Comparison of ENCODE assay signal across 8 cellular contexts in the genomic region with DNA sequence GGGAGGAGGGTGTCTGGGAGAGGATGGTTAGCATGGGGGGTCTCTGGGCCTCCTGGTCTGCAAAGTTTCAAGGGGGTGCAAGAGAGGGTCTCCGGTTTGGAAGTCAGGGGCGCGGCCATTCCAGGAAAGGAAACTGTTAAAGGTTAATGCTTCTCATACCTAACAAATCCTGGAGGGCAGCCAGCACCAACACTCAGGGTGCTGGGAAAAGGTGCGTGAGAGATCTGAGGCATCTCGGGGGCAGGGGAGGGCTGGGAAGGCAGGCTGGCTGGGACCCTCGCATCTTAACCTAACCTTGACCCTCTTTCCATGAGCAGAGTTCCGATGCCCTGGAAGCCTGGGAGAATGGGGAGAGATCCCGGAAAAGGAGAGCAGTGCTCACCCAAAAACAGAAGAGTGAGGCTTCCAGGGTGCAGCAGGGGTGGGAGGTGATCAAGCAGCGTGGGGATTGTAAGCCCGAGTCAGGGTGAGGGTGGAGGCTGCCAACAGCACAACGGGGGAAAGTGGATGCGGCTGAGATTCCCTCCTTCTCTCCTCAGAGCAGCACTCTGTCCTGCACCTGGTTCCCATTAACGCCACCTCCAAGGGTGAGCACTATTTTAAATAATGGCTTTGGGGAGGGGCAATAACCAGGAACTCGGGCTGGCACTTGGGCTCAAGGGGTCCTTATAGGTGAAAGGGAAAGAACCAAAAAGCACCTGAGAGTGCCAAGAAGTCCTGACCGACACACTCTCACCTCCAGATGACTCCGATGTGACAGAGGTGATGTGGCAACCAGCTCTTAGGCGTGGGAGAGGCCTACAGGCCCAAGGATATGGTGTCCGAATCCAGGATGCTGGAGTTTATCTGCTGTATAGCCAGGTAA. TPM values are rescaled to one million over a fixed set of nuclear protein-coding genes. Genes with fewer than 3 reads are reported as not detected.
DNase-seq lines count a peak whose midpoint lies in the region; ATAC-seq and TF ChIP-seq lines count a peak whose summit lies in the region.

No MANE protein-coding gene starts in this region.

- H3K56ac ChIP-seq in IMR-90 (ENCODE audit: extremely low read depth, insufficient read depth, low read length): no peak overlapping the region

- H2BK15ac ChIP-seq in IMR-90 (ENCODE audit: low read depth, low read length): no peak overlapping the region

- no peak overlapping the region for H2BK120ac ChIP-seq in IMR-90 (ENCODE audit: low read depth, low read length)

- peaks cover 40% of the 10 kb centered on the region for H3K4me1 Mint-ChIP-seq in central memory CD8-positive, alpha-beta T cell
- H3K4me1 Mint-ChIP-seq in naive thymus-derived CD4-positive, alpha-beta T cell: peaks cover 46 to 68% (median 58%) of the 10 kb centered on the region in 7 donors

- no peak overlapping the region for H2AFZ ChIP-seq in ACC112 (ENCODE audit: low read length, unreplicated experiment)
- H2AFZ ChIP-seq in IMR-90 (replicated peaks; ENCODE audit: low read length, poor library complexity): peak overlapping the region; percentile 99

- TF ChIP-seq POLR2A in IMR-90 (IDR thresholded peaks at IDR 0.05; ENCODE audit: low read depth, low read length): no peak

- H3K79me2 ChIP-seq in ACC112 (ENCODE audit: control insufficient read depth, insufficient read depth, low read length, unreplicated experiment): peaks cover 37% of the 10 kb centered on the region

- peaks cover 13 to 19% of the 10 kb centered on the region in 2 experiments for H3K79me1 ChIP-seq in IMR-90 (ENCODE audit: low read depth in 1 of 2, low read length in 2 of 2)

- no peak for DNase-seq in IMR-90
- no peak for DNase-seq in central memory CD8-positive, alpha-beta T cell (ENCODE audit: low spot score in 2 of 2)
- DNase-seq in naive thymus-derived CD4-positive, alpha-beta T cell: peak in 1 of 9 donors; percentile 6
- no peak for DNase-seq in kidney glomerular epithelial cell (lab: John Stamatoyannopoulos, UW)
- no peak for DNase-seq in AML-193 (lab: John Stamatoyannopoulos, UW)
- DNase-seq in HEK293T (ENCODE audit: extremely low spot score): no peak
- DNase-seq in dermis blood vessel endothelial cell: no peak

- no peaks in the 10 kb centered on the region for H3K9me3 Mint-ChIP-seq in central memory CD8-positive, alpha-beta T cell
- H3K9me3 Mint-ChIP-seq in naive thymus-derived CD4-positive, alpha-beta T cell: no peaks in the 10 kb centered on the region

- no peak overlapping the region for H3K4me2 ChIP-seq in IMR-90 (ENCODE audit: low read depth, low read length)

- peak overlapping the region; percentile 27; the same call in 1 of the 2 replicates for H2AK5ac ChIP-seq in IMR-90 (ENCODE audit: low read depth, low read length)

- H3K36me3 Mint-ChIP-seq in central memory CD8-positive, alpha-beta T cell (ENCODE audit: insufficient read depth): peaks cover 22% of the 10 kb centered on the region
- peaks cover 0 to 31% (median 10%) of the 10 kb centered on the region in 5 donors for H3K36me3 Mint-ChIP-seq in naive thymus-derived CD4-positive, alpha-beta T cell

- peaks cover 45% of the 10 kb centered on the region for H3K4me1 ChIP-seq in ACC112 (ENCODE audit: control insufficient read depth, insufficient read depth, low read length, unreplicated experiment)
- peaks cover 9% of the 10 kb centered on the region for H3K4me1 ChIP-seq in IMR-90 (ENCODE audit: control insufficient read depth, insufficient read depth, low read length)
- H3K4me1 ChIP-seq in naive thymus-derived CD4-positive, alpha-beta T cell (ENCODE audit: control insufficient read depth in 2 of 2, insufficient read depth in 2 of 2, low read length in 2 of 2): peaks cover 17 to 64% of the 10 kb centered on the region in 2 donors

- no peaks in the 10 kb centered on the region for H4K20me1 ChIP-seq in IMR-90 (ENCODE audit: insufficient read depth, low read length)

- no peak for TF ChIP-seq CTCF in IMR-90 (conservative IDR thresholded peaks at IDR 0.05; ENCODE audit: low read depth, low read length)

- POLR2A ChIA-PET in IMR-90 (lab: Charles Lee; ENCODE audit: unreplicated experiment): no interaction called here
- POLR2A ChIA-PET in naive thymus-derived CD4-positive, alpha-beta T cell (lab: Charles Lee): interaction anchor here (0.6 to 3.9 kb wide), 18 partner anchors 12 to 345 kb away, joined by 3 to 45 read pairs (median 8); partner anchors contain the start of genes FXR2, MPDU1, POLR2A and SOX15
- POLR2A ChIA-PET in HEK293T (lab: Yijun Ruan, JAX): interaction anchor here (1.0 to 3.0 kb wide), 24 partner anchors 8 to 278 kb away, joined by 3 to 25 read pairs (median 6); partner anchors contain the start of genes FXR2, MPDU1, SLC2A4 and TMEM256

- CTCF ChIA-PET in IMR-90 (lab: Yijun Ruan, JAX) (interaction anchor here (1.0 to 2.8 kb wide), 8 partner anchors 10 to 204 kb away, joined by 3 to 24 read pairs (median 6); partner anchors contain the start of genes MPDU1 and TMEM95), HEK293T (lab: Yijun Ruan, JAX) (interaction anchor here (0.8 to 2.5 kb wide), 14 partner anchors 7 to 215 kb away, joined by 3 to 43 read pairs (median 6); partner anchors contain the start of genes FGF11 and TNFSF12)
- CTCF ChIA-PET in naive thymus-derived CD4-positive, alpha-beta T cell (lab: Charles Lee): interaction anchor here (1.0 to 6.1 kb wide), 19 partner anchors 7 to 224 kb away, joined by 3 to 86 read pairs (median 11); partner anchors contain the start of genes MPDU1, TNFSF12, TP53 and WRAP53

- no peak overlapping the region for H4K5ac ChIP-seq in IMR-90 (ENCODE audit: low read depth, low read length)

- H3K18ac ChIP-seq in IMR-90 (ENCODE audit: low read depth, low read length): no peak overlapping the region

- H3K9me3 ChIP-seq in IMR-90 (ENCODE audit: control insufficient read depth, insufficient read depth, low read length): no peaks in the 10 kb centered on the region
- no peaks in the 10 kb centered on the region for H3K9me3 ChIP-seq in naive thymus-derived CD4-positive, alpha-beta T cell (ENCODE audit: control insufficient read depth in 2 of 3, low read length in 3 of 3)

- H3K9me1 ChIP-seq in IMR-90 (ENCODE audit: insufficient read depth, low read length): no peaks in the 10 kb centered on the region

- H3K27ac Mint-ChIP-seq in central memory CD8-positive, alpha-beta T cell (ENCODE audit: low read depth): peak overlapping the region; percentile 32
- peak overlapping the region; percentile 49 to 100 (median 95) for H3K27ac Mint-ChIP-seq in naive thymus-derived CD4-positive, alpha-beta T cell

- no peak overlapping the region for H3K23ac ChIP-seq in IMR-90 (ENCODE audit: low read depth, low read length)

- H2BK20ac ChIP-seq in IMR-90 (ENCODE audit: low read depth, low read length): no peak overlapping the region

- peak overlapping the region; percentile 57 for H2AK9ac ChIP-seq in IMR-90 (replicated peaks; ENCODE audit: low read depth, low read length, poor library complexity)

- H3K4ac ChIP-seq in IMR-90 (ENCODE audit: low read depth, low read length): no peak overlapping the region

- H4K91ac ChIP-seq in IMR-90 (ENCODE audit: insufficient read depth, low read depth, low read length): no peak overlapping the region

- in situ Hi-C loops in IMR-90 (cut with MboI; ENCODE audit: low sequenced_read_pairs): loop anchor here (10.0 kb wide), 1 partner anchor 205 kb away; the partner anchor contains the start of genes KCTD11 and TMEM95

- TF ChIP-seq RAD21 in IMR-90 (IDR thresholded peaks at IDR 0.05; ENCODE audit: low read length): no peak

- H4K8ac ChIP-seq in IMR-90 (ENCODE audit: low read depth in 2 of 2, low read length in 2 of 2): no peak overlapping the region

- no TSS peak for BruUV-seq in IMR-90 (replicated peaks; lab: Mats Ljungman, UMichigan)

- H3K27ac ChIP-seq in ACC112 (ENCODE audit: low read depth, low read length): no peak overlapping the region
- H3K27ac ChIP-seq in IMR-90 (ENCODE audit: insufficient read depth, low read length): no peak overlapping the region
- peak overlapping the region; percentile 92 for H3K27ac ChIP-seq in naive thymus-derived CD4-positive, alpha-beta T cell (ENCODE audit: low read depth, low read length)

- no peak overlapping the region for H3K9ac ChIP-seq in IMR-90 (ENCODE audit: low read depth, low read length)

- 40% methylated on average over 1 of the region's 18 CpGs; no CpG with 5 or more reads in 1 of the 2 experiments for WGBS in IMR-90 (ENCODE audit: extremely low coverage in 2 of 2, insufficient read length in 1 of 2), 2 experiments

- H3K14ac ChIP-seq in IMR-90 (replicated peaks; ENCODE audit: low read depth, low read length): no peak overlapping the region

- dilution Hi-C loops in IMR-90 (cut with HindIII; ENCODE audit: low sequenced_read_pairs, unreplicated experiment): no loop called here

- intact Hi-C loops in IMR-90 (cut with micrococcal nuclease): loop anchor here (5.0 to 10.0 kb wide), 3 partner anchors 207 to 515 kb away; partner anchors contain the start of genes KCTD11, NEURL4 and SLC16A11
- intact Hi-C loops in naive thymus-derived CD4-positive, alpha-beta T cell (cut with micrococcal nuclease): loop anchor here in 1 of 2 donors (1.0 kb wide), 1 partner anchor 203 kb away; no protein-coding TSS in a partner anchor

- no peak for ATAC-seq in IMR-90 (ENCODE audit: low read depth)
- no peak for ATAC-seq in central memory CD8-positive, alpha-beta T cell (replicated peaks; ENCODE audit: extremely low read depth, poor library complexity, severe bottlenecking)
- ATAC-seq in naive thymus-derived CD4-positive, alpha-beta T cell: no peak

- H3K27me3 ChIP-seq in ACC112 (ENCODE audit: insufficient read depth, low read length) (no peaks in the 10 kb centered on the region), IMR-90 (ENCODE audit: control insufficient read depth, insufficient read depth, low read length) (no peaks in the 10 kb centered on the region)
- H3K27me3 ChIP-seq in naive thymus-derived CD4-positive, alpha-beta T cell (ENCODE audit: control insufficient read depth in 2 of 2, insufficient read depth in 2 of 2, low read length in 2 of 2): no peaks in the 10 kb centered on the region

- H3K4me3 Mint-ChIP-seq in central memory CD8-positive, alpha-beta T cell: peak overlapping the region; percentile 86
- peak overlapping the region; percentile 29 to 97 (median 93) for H3K4me3 Mint-ChIP-seq in naive thymus-derived CD4-positive, alpha-beta T cell

- H3K36me3 ChIP-seq in ACC112 (ENCODE audit: insufficient read depth, low read length) (peaks cover 7% of the 10 kb centered on the region; the same call in 1 of the 2 replicates), IMR-90 (ENCODE audit: control insufficient read depth, insufficient read depth, low read length) (peaks cover 9% of the 10 kb centered on the region)
- peaks cover 0 to 16% (median 0%) of the 10 kb centered on the region in 3 experiments for H3K36me3 ChIP-seq in naive thymus-derived CD4-positive, alpha-beta T cell (ENCODE audit: control insufficient read depth in 2 of 3, insufficient read depth in 3 of 3, low read length in 3 of 3)

- no peaks in the 10 kb centered on the region for H3K27me3 Mint-ChIP-seq in central memory CD8-positive, alpha-beta T cell
- H3K27me3 Mint-ChIP-seq in naive thymus-derived CD4-positive, alpha-beta T cell: peaks cover 0 to 2% (median 0%) of the 10 kb centered on the region in 5 donors

- no peak overlapping the region for H2BK5ac ChIP-seq in IMR-90 (ENCODE audit: low read depth, low read length, poor library complexity, severe bottlenecking)

- H3K4me3 ChIP-seq in ACC112 (ENCODE audit: low read depth, low read length) (peak overlapping the region; percentile 61; the same call in 1 of the 2 replicates), IMR-90 (ENCODE audit: insufficient read depth, low read depth, low read length) (no peak overlapping the region)
- H3K4me3 ChIP-seq in naive thymus-derived CD4-positive, alpha-beta T cell (ENCODE audit: low read length): no peak overlapping the region

RNA-seq across cellular contexts. Expression of gene TNFSF13, which starts 1.0 kb away (rescaled TPM):
- total RNA-seq in IMR-90 (2012; rRNA removed) (0.56 TPM in 1 of 2 replicates, not detected in the other), dermis blood vessel endothelial cell (0.88 and 1.2 TPM in 2 replicates)
- 0.98 and 1.3 TPM in 2 replicates for polyA plus RNA-seq in IMR-90 (2012; rRNA removed)
- 1.1 and 1.2 TPM in 2 replicates for polyA plus RNA-seq in IMR-90 (2012; cell fraction: cytosol; rRNA removed)
- polyA plus RNA-seq in IMR-90 (2012; cell fraction: nucleus; rRNA removed; ENCODE audit: low replicate concordance): 1.4 and 1.9 TPM in 2 replicates
- 10 to 100 TPM in 1 of 5 experiments, 1 to 10 TPM in 4; 2.0 to 45.6 (median 4.4) TPM for total RNA-seq in naive thymus-derived CD4-positive, alpha-beta T cell
- 1 to 10 TPM; 1.1 to 1.5 TPM for polyA plus RNA-seq in naive thymus-derived CD4-positive, alpha-beta T cell

RNA-seq across cellular contexts. Expression of gene SENP3, which starts 2.2 kb away (rescaled TPM):
- 72.8 and 120 TPM in 2 replicates for total RNA-seq in IMR-90 (2012; rRNA removed)
- polyA plus RNA-seq in IMR-90 (2012; rRNA removed): 74.7 and 82.4 TPM in 2 replicates
- polyA plus RNA-seq in IMR-90 (2012; cell fraction: cytosol; rRNA removed): 37.8 and 97.7 TPM in 2 replicates
- 35.2 and 52.7 TPM in 2 replicates for polyA plus RNA-seq in IMR-90 (2012; cell fraction: nucleus; rRNA removed; ENCODE audit: low replicate concordance)
- 10 to 100 TPM; 35.0 to 43.8 (median 40.8) TPM for total RNA-seq in naive thymus-derived CD4-positive, alpha-beta T cell
- 10 to 100 TPM; 13.2 to 20.6 TPM for polyA plus RNA-seq in naive thymus-derived CD4-positive, alpha-beta T cell
- 79.8 and 89.3 TPM in 2 replicates for total RNA-seq in dermis blood vessel endothelial cell

RNA-seq across cellular contexts. Expression of gene TNFSF12, which starts 10.7 kb away (rescaled TPM):
- 2.7 and 3.6 TPM in 2 replicates for total RNA-seq in IMR-90 (2012; rRNA removed)
- polyA plus RNA-seq in IMR-90 (2012; rRNA removed): 22.0 and 23.1 TPM in 2 replicates
- 33.5 and 41.8 TPM in 2 replicates for polyA plus RNA-seq in IMR-90 (2012; cell fraction: cytosol; rRNA removed)
- 8.7 and 15.1 TPM in 2 replicates for polyA plus RNA-seq in IMR-90 (2012; cell fraction: nucleus; rRNA removed; ENCODE audit: low replicate concordance)
- 10 to 100 TPM; 27.3 to 82.4 (median 36.9) TPM for total RNA-seq in naive thymus-derived CD4-positive, alpha-beta T cell
- polyA plus RNA-seq in naive thymus-derived CD4-positive, alpha-beta T cell: 10 to 100 TPM; 25.4 to 36.1 TPM
- total RNA-seq in dermis blood vessel endothelial cell: 9.2 and 26.1 TPM in 2 replicates

RNA-seq across cellular contexts. Expression of gene CD68, which starts 19.9 kb away (rescaled TPM):
- total RNA-seq in IMR-90 (2012; rRNA removed) (16.0 and 23.3 TPM in 2 replicates), dermis blood vessel endothelial cell (0.17 and 2.1 TPM in 2 replicates)
- 43.1 and 55.0 TPM in 2 replicates for polyA plus RNA-seq in IMR-90 (2012; rRNA removed)
- 18.3 and 59.5 TPM in 2 replicates for polyA plus RNA-seq in IMR-90 (2012; cell fraction: cytosol; rRNA removed)
- 2.6 and 3.5 TPM in 2 replicates for polyA plus RNA-seq in IMR-90 (2012; cell fraction: nucleus; rRNA removed; ENCODE audit: low replicate concordance)
- total RNA-seq in naive thymus-derived CD4-positive, alpha-beta T cell: 100 to 1,000 TPM in 1 of 5 experiments, 10 to 100 TPM in 2, 1 to 10 TPM in 2; 6.8 to 176 (median 18.8) TPM
- polyA plus RNA-seq in naive thymus-derived CD4-positive, alpha-beta T cell: under 1 TPM; 0.12 to 0.21 TPM

RNA-seq across cellular contexts. Expression of gene MPDU1, which starts 24.1 kb away (rescaled TPM):
- 142 and 149 TPM in 2 replicates for total RNA-seq in IMR-90 (2012; rRNA removed)
- 135 and 152 TPM in 2 replicates for polyA plus RNA-seq in IMR-90 (2012; rRNA removed)
- polyA plus RNA-seq in IMR-90 (2012; cell fraction: cytosol; rRNA removed): 111 and 139 TPM in 2 replicates
- polyA plus RNA-seq in IMR-90 (2012; cell fraction: nucleus; rRNA removed; ENCODE audit: low replicate concordance): 74.4 and 102 TPM in 2 replicates
- total RNA-seq in naive thymus-derived CD4-positive, alpha-beta T cell: 10 to 100 TPM; 25.4 to 79.8 (median 31.4) TPM
- 10 to 100 TPM; 39.1 to 52.3 TPM for polyA plus RNA-seq in naive thymus-derived CD4-positive, alpha-beta T cell
- 113 and 133 TPM in 2 replicates for total RNA-seq in dermis blood vessel endothelial cell
